In the genomic region with DNA sequence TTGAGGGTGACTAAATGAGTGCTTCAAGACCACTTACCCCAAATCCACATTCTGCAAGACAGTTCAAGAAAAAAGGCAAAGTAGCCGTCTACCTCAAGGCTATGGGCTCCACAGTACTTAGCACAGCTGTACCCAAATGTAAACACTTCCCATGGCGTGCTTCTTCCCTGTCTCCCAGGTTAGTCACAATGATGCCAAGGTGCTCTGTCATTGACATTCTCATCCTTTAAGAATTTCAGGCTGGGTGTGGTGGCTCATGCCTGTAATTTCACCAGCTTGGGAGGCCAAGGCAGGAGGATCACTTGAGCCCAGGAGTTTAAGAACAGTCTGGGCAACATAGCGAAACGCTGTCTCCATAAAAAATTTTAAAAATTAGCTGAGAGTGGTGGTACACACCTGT, we compare ENCODE assay signal across 1 cellular context.
TF ChIP-seq lines count a peak whose summit lies in the region.

No MANE protein-coding gene starts in this region.

TF ChIP-seq in IMR-90, 13 proteins besides CTCF, POLR2A, EP300 and RAD21:
- peak; percentile 25 for TF ChIP-seq RCOR1 (IDR thresholded peaks at IDR 0.05; ENCODE audit: insufficient replicate concordance, low read length)
- TF ChIP-seq RFX5 (IDR thresholded peaks at IDR 0.05; ENCODE audit: low read depth, low read length) = no peak
TF ChIP-seq in IMR-90: peak in this region for 1.
